In genomic region chr13:109869312-109870237, GRCh38 we compare ENCODE assay signal across 10 cellular contexts.
A peak's percentile ranks its signal among the peaks of the same experiment; 100 is the strongest.
DNase-seq lines count a peak whose midpoint lies in the region; FAIRE-seq and TF ChIP-seq lines count a peak whose summit lies in the region.
"Had no signal": no experiment of that assay in that cellular context is flagged by ENCODE, and none has a peak within 500 bp of the region (broad histone marks: within the 10 kb centered on the region; RNA-seq: fewer than 3 reads in every experiment).

No MANE protein-coding gene starts in this region.

- no peak for TF ChIP-seq CTCF in astrocyte (IDR thresholded peaks at IDR 0.05; ENCODE audit: insufficient read depth, low read depth, low read length)
- peak in 2 of 3 experiments; percentile 29 to 74 for TF ChIP-seq CTCF in keratinocyte (optimal IDR thresholded peaks at IDR 0.05 in 1 of 3, IDR thresholded peaks at IDR 0.05 in 1 of 3, conservative IDR thresholded peaks at IDR 0.05 in 1 of 3; ENCODE audit: extremely low read depth in 1 of 3, insufficient read depth in 2 of 3, low read length in 3 of 3)

- no peaks in the 10 kb centered on the region for H3K9me3 Mint-ChIP-seq in activated CD4-positive, alpha-beta T cell treated with anti-CD3 and anti-CD28 coated beads, Interleukin-2, amount 10 ng/mL, durations not matched to agents 24 days and 14 days
- H3K9me3 Mint-ChIP-seq in astrocyte (ENCODE audit: unreplicated experiment): no peaks in the 10 kb centered on the region

- H3K9me3 ChIP-seq in astrocyte (ENCODE audit: insufficient read depth, low read depth, low read length) (no peaks in the 10 kb centered on the region), keratinocyte (ENCODE audit: control insufficient read depth, low read depth, low read length) (no peaks in the 10 kb centered on the region)

- no peak overlapping the region for H3K4me3 Mint-ChIP-seq in activated CD4-positive, alpha-beta T cell treated with anti-CD3 and anti-CD28 coated beads, Interleukin-2, amount 10 ng/mL, durations not matched to agents 24 days and 14 days
- no peak overlapping the region for H3K4me3 Mint-ChIP-seq in astrocyte (ENCODE audit: unreplicated experiment)

- H3K4me3 ChIP-seq in astrocyte (ENCODE audit: insufficient read depth, low read depth, low read length) (peak overlapping the region; percentile 32), keratinocyte (ENCODE audit: control insufficient read depth in 2 of 3, extremely low read depth in 1 of 3, insufficient read depth in 2 of 3, low read depth in 1 of 3, low read length in 3 of 3) (peak overlapping the region in 1 of 3 experiments; percentile 31)

- H3K9me1 ChIP-seq in keratinocyte (ENCODE audit: control insufficient read depth, extremely low read depth, insufficient read depth, low read length): no peaks in the 10 kb centered on the region

- H3K36me3 ChIP-seq in astrocyte (ENCODE audit: insufficient read depth, low read length) (no peaks in the 10 kb centered on the region), keratinocyte (ENCODE audit: control insufficient read depth in 2 of 2, extremely low read depth in 1 of 2, insufficient read depth in 2 of 2, low read length in 2 of 2) (no peaks in the 10 kb centered on the region)

- no peaks in the 10 kb centered on the region for H4K20me1 ChIP-seq in astrocyte (ENCODE audit: insufficient read depth, low read length)
- no peaks in the 10 kb centered on the region for H4K20me1 ChIP-seq in keratinocyte (ENCODE audit: control insufficient read depth, extremely low read depth, insufficient read depth, low read length)

- peak overlapping the region; percentile 31 for H3K9ac ChIP-seq in astrocyte (ENCODE audit: low read length)
- no peak overlapping the region for H3K9ac ChIP-seq in keratinocyte (ENCODE audit: control insufficient read depth, extremely low read depth, insufficient read depth, low read length)

- H3K4me1 ChIP-seq in astrocyte (ENCODE audit: insufficient read depth, low read length) (peaks cover 9% of the 10 kb centered on the region), keratinocyte (ENCODE audit: control insufficient read depth, extremely low read depth, insufficient read depth, low read length) (peaks cover 4% of the 10 kb centered on the region)

- no peak overlapping the region for H3K27ac ChIP-seq in astrocyte (ENCODE audit: low read depth, low read length)
- H3K27ac ChIP-seq in keratinocyte (ENCODE audit: control insufficient read depth, insufficient read depth, low read length): no peak overlapping the region

- intact Hi-C loops in activated CD4-positive, alpha-beta T cell treated with anti-CD3 and anti-CD28 coated beads, Interleukin-2, amount 10 ng/mL, durations not matched to agents 24 days and 14 days (cut with micrococcal nuclease): no loop called here

- FAIRE-seq in astrocyte (lab: Jason Lieb, UNC) (no peak), keratinocyte (lab: Jason Lieb, UNC) (no peak)
- FAIRE-seq: TTC549 had no signal

- H3K36me3 Mint-ChIP-seq in activated CD4-positive, alpha-beta T cell treated with anti-CD3 and anti-CD28 coated beads, Interleukin-2, amount 10 ng/mL, durations not matched to agents 24 days and 14 days (ENCODE audit: low read depth): no peaks in the 10 kb centered on the region
- no peaks in the 10 kb centered on the region for H3K36me3 Mint-ChIP-seq in astrocyte (ENCODE audit: low read depth, unreplicated experiment)

- no peaks in the 10 kb centered on the region for H3K4me1 Mint-ChIP-seq in activated CD4-positive, alpha-beta T cell treated with anti-CD3 and anti-CD28 coated beads, Interleukin-2, amount 10 ng/mL, durations not matched to agents 24 days and 14 days
- peaks cover 41% of the 10 kb centered on the region for H3K4me1 Mint-ChIP-seq in astrocyte (ENCODE audit: low read depth, unreplicated experiment)

- dilution Hi-C loops in keratinocyte (cut with MboI; ENCODE audit: extremely low pct_ligation_motif_present, low sequenced_read_pairs): no loop called here

- H3K4me2 ChIP-seq in astrocyte (ENCODE audit: low read length) (peak overlapping the region; percentile 75), keratinocyte (ENCODE audit: control insufficient read depth, extremely low read depth, insufficient read depth, low read depth, low read length) (peak overlapping the region; percentile 59)

- no peaks in the 10 kb centered on the region for H3K79me2 ChIP-seq in astrocyte (ENCODE audit: insufficient read depth, low read length)
- no peaks in the 10 kb centered on the region for H3K79me2 ChIP-seq in keratinocyte (ENCODE audit: control insufficient read depth, insufficient read depth, low read length)

- H3K27me3 Mint-ChIP-seq in activated CD4-positive, alpha-beta T cell treated with anti-CD3 and anti-CD28 coated beads, Interleukin-2, amount 10 ng/mL, durations not matched to agents 24 days and 14 days: peaks cover 19% of the 10 kb centered on the region
- peaks cover 4% of the 10 kb centered on the region for H3K27me3 Mint-ChIP-seq in astrocyte (ENCODE audit: low read depth, unreplicated experiment)

- H3K27me3 ChIP-seq in astrocyte (ENCODE audit: insufficient read depth, low read length) (no peaks in the 10 kb centered on the region), keratinocyte (ENCODE audit: control insufficient read depth, extremely low read depth, insufficient read depth, low read length) (no peaks in the 10 kb centered on the region)

- no peak overlapping the region for H3K27ac Mint-ChIP-seq in activated CD4-positive, alpha-beta T cell treated with anti-CD3 and anti-CD28 coated beads, Interleukin-2, amount 10 ng/mL, durations not matched to agents 24 days and 14 days
- H3K27ac Mint-ChIP-seq in astrocyte (ENCODE audit: unreplicated experiment): no peak overlapping the region

- peak; percentile 54 for DNase-seq in activated CD4-positive, alpha-beta T cell treated with anti-CD3 and anti-CD28 coated beads, Interleukin-2, amount 10 ng/mL, durations not matched to agents 24 days and 14 days
- no peak for DNase-seq in activated CD4-positive, alpha-beta T cell treated with anti-CD3 and anti-CD28 coated beads for 1 hour
- DNase-seq in NCI-H345 treated with DMSO at 0.1 percent for 48 hours (lab: John Stamatoyannopoulos, UW; ENCODE audit: unreplicated experiment) (peak; percentile 90), astrocyte (ENCODE audit: low read depth) (peak; percentile 55), keratinocyte (ENCODE audit: low read depth, low spot score) (no peak), MV-4-11 (lab: John Stamatoyannopoulos, UW) (no peak)
- peak in 2 of 3 donors; percentile 1 to 26 for DNase-seq in stimulated activated CD4-positive, alpha-beta T cell treated with anti-CD3 and anti-CD28 coated beads, TNF-alpha, amount 100 ng/mL, for 48 hours (ENCODE audit: low read depth in 3 of 3)
- no peak for DNase-seq in activated effector memory CD4-positive, alpha-beta T cell treated with Interleukin-2 at 50 U/mL for 16 hours
- DNase-seq: DND-41 had no signal

- H2AFZ ChIP-seq in astrocyte (ENCODE audit: low read depth, low read length) (peak overlapping the region; percentile 62), keratinocyte (ENCODE audit: control insufficient read depth, low read length) (peak overlapping the region; percentile 62)

Comparison
In these comparisons a context has a peak if more than half of its experiments do, and no peak if none do; other contexts are left out.
1. DNase-seq: peak in activated CD4-positive, alpha-beta T cell treated with anti-CD3 and anti-CD28 coated beads, Interleukin-2, amount 10 ng/mL, durations not matched to agents 24 days and 14 days (single experiment), NCI-H345 treated with DMSO at 0.1 percent for 48 hours (single experiment), astrocyte (single experiment) and stimulated activated CD4-positive, alpha-beta T cell treated with anti-CD3 and anti-CD28 coated beads, TNF-alpha, amount 100 ng/mL, for 48 hours (2 of 3); none in activated CD4-positive, alpha-beta T cell treated with anti-CD3 and anti-CD28 coated beads for 1 hour (single experiment), keratinocyte (single experiment), activated effector memory CD4-positive, alpha-beta T cell treated with Interleukin-2 at 50 U/mL for 16 hours (single experiment) and MV-4-11 (single experiment).